Comparison of ENCODE assay signal across 30 cellular contexts in the genomic region with DNA sequence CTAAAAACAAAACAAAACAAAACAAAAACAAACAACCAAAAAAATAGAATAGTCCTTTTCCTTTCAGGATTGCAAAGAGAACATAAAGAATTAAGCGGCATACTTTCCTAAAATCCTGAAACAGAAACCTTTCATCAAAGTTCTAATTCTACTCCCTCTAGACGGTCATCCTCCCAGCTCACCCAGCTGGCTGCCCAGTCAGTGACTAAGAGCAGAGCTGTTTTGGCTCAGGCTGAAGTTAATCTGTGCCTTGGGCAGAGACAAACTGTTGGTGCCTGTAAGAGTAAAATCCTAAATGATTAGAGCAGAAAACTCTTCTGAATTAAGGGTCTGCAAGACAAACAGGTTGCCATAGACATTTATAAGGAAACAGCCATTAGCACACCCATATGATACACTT. TPM values are rescaled to one million over a fixed set of nuclear protein-coding genes. Genes with fewer than 3 reads are reported as not detected.
DNase-seq lines count a peak whose midpoint lies in the region; ATAC-seq and TF ChIP-seq lines count a peak whose summit lies in the region.
"Had no signal": no experiment of that assay in that cellular context is flagged by ENCODE, and none has a peak within 500 bp of the region (broad histone marks: within the 10 kb centered on the region; RNA-seq: fewer than 3 reads in every experiment).

No MANE protein-coding gene starts in this region.

- no peaks in the 10 kb centered on the region for H3K36me3 ChIP-seq in IMR-90 (ENCODE audit: control insufficient read depth, insufficient read depth, low read length)
- H3K36me3 ChIP-seq: BLaER1 treated with 17β-estradiol and CSF1 and Interleukin-3, amounts not matched to agents 10 nM and 100 nM; esophagus muscularis mucosa; Peyer's patch; SJCRH30 had no signal

- TF ChIP-seq CTCF in IMR-90 (conservative IDR thresholded peaks at IDR 0.05; ENCODE audit: low read depth, low read length) (no peak), fibroblast of pulmonary artery (IDR thresholded peaks at IDR 0.05; ENCODE audit: low read length, missing control alignments) (no peak), lower leg skin (IDR thresholded peaks at IDR 0.05) (no peak)

- no peaks in the 10 kb centered on the region for H3K9me1 ChIP-seq in IMR-90 (ENCODE audit: insufficient read depth, low read length)

- no peak overlapping the region for H3K4ac ChIP-seq in IMR-90 (ENCODE audit: low read depth, low read length)

- H3K9me3 ChIP-seq in IMR-90 (ENCODE audit: control insufficient read depth, insufficient read depth, low read length), result 0 out of 2 replicates have a peak, but pooled peaks cover 3% of the 10 kb centered on the region
- H3K9me3 ChIP-seq: Caco-2, Peyer's patch, SJCRH30 had no signal

- H2AK9ac ChIP-seq in IMR-90 (replicated peaks; ENCODE audit: low read depth, low read length, poor library complexity), result no peak overlapping the region

- no peak overlapping the region for H3K18ac ChIP-seq in IMR-90 (ENCODE audit: low read depth, low read length)

- TF ChIP-seq POLR2A in IMR-90 (IDR thresholded peaks at IDR 0.05; ENCODE audit: low read depth, low read length) (no peak), lower leg skin (IDR thresholded peaks at IDR 0.05) (no peak)

- no peaks in the 10 kb centered on the region for H4K20me1 ChIP-seq in IMR-90 (ENCODE audit: insufficient read depth, low read length)
- H4K20me1 ChIP-seq: BLaER1 treated with 17β-estradiol and CSF1 and Interleukin-3, amounts not matched to agents 10 nM and 100 nM had no signal

- dilution Hi-C loops in IMR-90 (cut with HindIII; ENCODE audit: low sequenced_read_pairs, unreplicated experiment), result no loop called here

- H4K5ac ChIP-seq in IMR-90 (ENCODE audit: low read depth, low read length), result no peak overlapping the region

- H3K27ac ChIP-seq in IMR-90 (ENCODE audit: insufficient read depth, low read length), result no peak overlapping the region
- H3K27ac ChIP-seq: BLaER1 treated with 17β-estradiol and CSF1 and Interleukin-3, amounts not matched to agents 10 nM and 100 nM; esophagus muscularis mucosa; Peyer's patch; SJCRH30 had no signal

- WGBS in IMR-90 (ENCODE audit: extremely low coverage in 2 of 2, insufficient read length in 1 of 2), 2 experiments, result no CpG with 5 or more reads among the region's 2 CpGs
- WGBS in lower leg skin, 2 donors, result 69 to 74% methylated on average over 2 of the region's 2 CpGs

- H3K56ac ChIP-seq in IMR-90 (ENCODE audit: extremely low read depth, insufficient read depth, low read length), result no peak overlapping the region

- no peak overlapping the region for H2BK20ac ChIP-seq in IMR-90 (ENCODE audit: low read depth, low read length)

- DNase-seq in AG20443 (ENCODE audit: low spot score) (peak; percentile 60), IMR-90 (no peak), astrocyte of the hippocampus (ENCODE audit: low read depth, low spot score) (peak; percentile 28), fibroblast of pulmonary artery (ENCODE audit: low read depth) (peak; percentile 10), retina (no peak), amniotic stem cell (lab: John Stamatoyannopoulos, UW) (no peak), lower leg skin (ENCODE audit: low spot score in 2 of 2) (no peak)
- DNase-seq: activated B cell treated with CpG ODN at 0.5 μM for 24 hours; activated CD4-positive, alpha-beta T cell treated with anti-CD3 and anti-CD28 coated beads, Interleukin-2, amount 50 U/mL, for 1 hour; activated effector memory CD4-positive, alpha-beta T cell treated with anti-CD3 and anti-CD28 coated beads, Interleukin-2, amount 50 U/mL, for 16 hours; activated T-cell treated with anti-CD3 and anti-CD28 coated beads, Interleukin-2, amount 50 U/mL, for 1 hour; aorta; Caco-2; central memory CD4-positive, alpha-beta T cell; endodermal cell; hypothalamus; left colon; NCI-H1417; NCI-H2081; NCI-H2227 treated with DMSO at 0.1 percent for 48 hours; NCI-H526 treated with DMSO at 0.1 percent for 48 hours; Peyer's patch; SJCRH30; stimulated activated naive B cell treated with anti-CD40 and anti-IgM and Interleukin-4, amounts not matched to agents 10 μg/mL and 1 μg/mL and 100 μg/mL, for 72 hours; T-cell; trophoblast cell had no signal

- CTCF ChIA-PET in IMR-90 (lab: Yijun Ruan, JAX), result interaction anchor here (0.6 kb wide), 1 partner anchor 1218 kb away, joined by 3 read pairs; no protein-coding TSS in a partner anchor

- H2AFZ ChIP-seq in IMR-90 (replicated peaks; ENCODE audit: low read length, poor library complexity), result no peak overlapping the region

- H2AK5ac ChIP-seq in IMR-90 (ENCODE audit: low read depth, low read length), result no peak overlapping the region

- no peak overlapping the region for H3K4me3 ChIP-seq in IMR-90 (ENCODE audit: insufficient read depth, low read depth, low read length)
- no peak overlapping the region for H3K4me3 ChIP-seq in fibroblast of pulmonary artery (replicated peaks; ENCODE audit: low read depth, low read length)
- no peak overlapping the region for H3K4me3 ChIP-seq in lower leg skin (ENCODE audit: low read depth, poor library complexity, severe bottlenecking)
- H3K4me3 ChIP-seq: BLaER1 treated with 17β-estradiol and CSF1 and Interleukin-3, amounts not matched to agents 10 nM and 100 nM; esophagus muscularis mucosa; K562; Peyer's patch; SJCRH30 had no signal

- H2BK5ac ChIP-seq in IMR-90 (ENCODE audit: low read depth, low read length, poor library complexity, severe bottlenecking), result no peak overlapping the region

- no peak overlapping the region for H3K9ac ChIP-seq in IMR-90 (ENCODE audit: low read depth, low read length)
- H3K9ac ChIP-seq: BLaER1 treated with 17β-estradiol and CSF1 and Interleukin-3, amounts not matched to agents 10 nM and 100 nM had no signal

- BruUV-seq in IMR-90 (replicated peaks; lab: Mats Ljungman, UMichigan), result no TSS peak

- no peak overlapping the region for H2BK15ac ChIP-seq in IMR-90 (ENCODE audit: low read depth, low read length)

- H3K27me3 ChIP-seq in IMR-90 (ENCODE audit: control insufficient read depth, insufficient read depth, low read length), result no peaks in the 10 kb centered on the region; the same call in 1 of the 2 replicates
- H3K27me3 ChIP-seq: esophagus muscularis mucosa, Peyer's patch, SJCRH30 had no signal

- TF ChIP-seq RAD21 in IMR-90 (IDR thresholded peaks at IDR 0.05; ENCODE audit: low read length), result no peak

- ATAC-seq in IMR-90 (ENCODE audit: low read depth) (peak; percentile 35; the same call in 1 of the 2 replicates), GM21390 (IDR thresholded peaks at IDR 0.05; ENCODE audit: unreplicated experiment) (no peak)
- ATAC-seq: K562; left colon; stimulated activated naive B cell treated with anti-CD40 and anti-IgM and Interleukin-4, amounts not matched to agents 10 μg/mL and 1 μg/mL and 100 μg/mL, for 72 hours; T-cell had no signal

- POLR2A ChIA-PET in IMR-90 (lab: Charles Lee; ENCODE audit: unreplicated experiment), result no interaction called here

- no peak overlapping the region for H3K14ac ChIP-seq in IMR-90 (replicated peaks; ENCODE audit: low read depth, low read length)

- H4K8ac ChIP-seq in IMR-90 (ENCODE audit: low read depth in 2 of 2, low read length in 2 of 2), result no peak overlapping the region

- no peaks in the 10 kb centered on the region for H3K4me1 ChIP-seq in IMR-90 (ENCODE audit: control insufficient read depth, insufficient read depth, low read length)
- H3K4me1 ChIP-seq: Caco-2, esophagus muscularis mucosa, Peyer's patch, SJCRH30 had no signal

- in situ Hi-C loops in IMR-90 (cut with MboI; ENCODE audit: low sequenced_read_pairs), result no loop called here

- intact Hi-C loops in IMR-90 (cut with micrococcal nuclease), result no loop called here
- intact Hi-C loops in lower leg skin (cut with DNase I; ENCODE audit: low total_unique reads), result no loop called here

- no peaks in the 10 kb centered on the region for H3K79me1 ChIP-seq in IMR-90 (ENCODE audit: low read depth in 1 of 2, low read length in 2 of 2)

- H2BK120ac ChIP-seq in IMR-90 (ENCODE audit: low read depth, low read length), result no peak overlapping the region

- no peak overlapping the region for H3K23ac ChIP-seq in IMR-90 (ENCODE audit: low read depth, low read length)

- H4K91ac ChIP-seq in IMR-90 (ENCODE audit: insufficient read depth, low read depth, low read length), result no peak overlapping the region

- H3K4me2 ChIP-seq in IMR-90 (ENCODE audit: low read depth, low read length), result no peak overlapping the region
- H3K4me2 ChIP-seq: BLaER1 treated with 17β-estradiol and CSF1 and Interleukin-3, amounts not matched to agents 10 nM and 100 nM had no signal

TF ChIP-seq in IMR-90, 13 proteins besides CTCF, POLR2A, EP300 and RAD21:
- TF ChIP-seq MXI1 (IDR thresholded peaks at IDR 0.05; ENCODE audit: borderline replicate concordance, low read depth, low read length), result no peak
- TF ChIP-seq NFE2L2 (IDR thresholded peaks at IDR 0.05; ENCODE audit: low read depth, low read length), result no peak
- TF ChIP-seq, protein P1, sequence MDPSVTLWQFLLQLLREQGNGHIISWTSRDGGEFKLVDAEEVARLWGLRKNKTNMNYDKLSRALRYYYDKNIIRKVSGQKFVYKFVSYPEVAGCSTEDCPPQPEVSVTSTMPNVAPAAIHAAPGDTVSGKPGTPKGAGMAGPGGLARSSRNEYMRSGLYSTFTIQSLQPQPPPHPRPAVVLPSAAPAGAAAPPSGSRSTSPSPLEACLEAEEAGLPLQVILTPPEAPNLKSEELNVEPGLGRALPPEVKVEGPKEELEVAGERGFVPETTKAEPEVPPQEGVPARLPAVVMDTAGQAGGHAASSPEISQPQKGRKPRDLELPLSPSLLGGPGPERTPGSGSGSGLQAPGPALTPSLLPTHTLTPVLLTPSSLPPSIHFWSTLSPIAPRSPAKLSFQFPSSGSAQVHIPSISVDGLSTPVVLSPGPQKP (IDR thresholded peaks at IDR 0.05; ENCODE audit: borderline replicate concordance, low read depth, low read length), result no peak

RNA-seq across cellular contexts. Expression of gene WAS, which starts 17.6 kb away (rescaled TPM):
- not detected in 2 replicates for total RNA-seq in IMR-90 (2012; rRNA removed)
- polyA plus RNA-seq in IMR-90 (2012; rRNA removed), result 0.09 and 0.14 TPM in 2 replicates
- polyA plus RNA-seq in IMR-90 (2012; cell fraction: cytosol; rRNA removed), result 0.11 and 0.14 TPM in 2 replicates
- 0.74 and 1.1 TPM in 2 replicates for polyA plus RNA-seq in IMR-90 (2012; cell fraction: nucleus; rRNA removed; ENCODE audit: low replicate concordance)
- total RNA-seq in lower leg skin, result 1 to 10 TPM; 1.3 to 4.1 (median 3.2) TPM
- total RNA-seq: SJCRH30 had no signal

RNA-seq across cellular contexts. Expression of gene SUV39H1, which starts 30.5 kb away (rescaled TPM):
- total RNA-seq in IMR-90 (2012; rRNA removed) (6.6 and 7.2 TPM in 2 replicates), lower leg skin (10 to 100 TPM in 1 of 4 donors, 1 to 10 TPM in 3; 6.7 to 15.0 (median 9.2) TPM)
- 8.6 and 9.9 TPM in 2 replicates for polyA plus RNA-seq in IMR-90 (2012; rRNA removed)
- 6.6 and 7.1 TPM in 2 replicates for polyA plus RNA-seq in IMR-90 (2012; cell fraction: cytosol; rRNA removed)
- polyA plus RNA-seq in IMR-90 (2012; cell fraction: nucleus; rRNA removed; ENCODE audit: low replicate concordance), result 9.5 and 19.5 TPM in 2 replicates

Comparison
In these comparisons a context has a peak if more than half of its experiments do, and no peak if none do; other contexts are left out.
1. DNase-seq: peak in AG20443 (single experiment), astrocyte of the hippocampus (single experiment) and fibroblast of pulmonary artery (single experiment); none in IMR-90 (single experiment), retina (single experiment), amniotic stem cell (single experiment) and lower leg skin (0 of 2).